ENCODE assay signal across 12 cellular contexts in the genomic region with DNA sequence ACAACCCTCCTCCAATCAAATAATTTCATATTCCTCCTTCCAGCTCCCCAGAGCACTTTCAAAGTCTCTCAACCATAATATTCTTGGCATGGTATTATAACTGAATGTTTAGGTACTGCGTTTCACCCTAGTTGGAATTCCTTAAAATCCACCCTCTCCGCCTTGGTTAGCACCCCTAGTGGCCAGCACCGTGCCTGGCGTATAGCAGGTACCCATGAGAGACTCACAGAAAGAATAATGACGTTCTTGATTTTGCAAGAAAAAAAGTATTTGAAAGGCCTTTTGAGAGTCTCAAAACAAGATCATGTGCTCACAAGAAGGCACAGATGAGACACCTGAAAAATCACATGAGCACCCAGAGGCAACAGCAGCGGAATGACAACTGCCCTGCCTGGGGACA.
DNase-seq lines count a peak whose midpoint lies in the region; TF ChIP-seq lines count a peak whose summit lies in the region.
"Had no signal": no experiment of that assay in that cellular context is flagged by ENCODE, and none has a peak within 500 bp of the region (broad histone marks: within the 10 kb centered on the region; RNA-seq: fewer than 3 reads in every experiment).

No MANE protein-coding gene starts in this region.

- peak; percentile 66 for TF ChIP-seq CTCF in GM06990 (IDR thresholded peaks at IDR 0.05; ENCODE audit: insufficient read depth, low read length, poor library complexity, severe bottlenecking)
- peak; percentile 39 for TF ChIP-seq CTCF in cardiac fibroblast (IDR thresholded peaks at IDR 0.05; ENCODE audit: low read depth, low read length)
- peak; percentile 61 for TF ChIP-seq CTCF in nephron progenitor cell (IDR thresholded peaks at IDR 0.05)

- no peak overlapping the region for H3K4me3 Mint-ChIP-seq in nephron progenitor cell
- H3K4me3 Mint-ChIP-seq: activated CD8-positive, alpha-beta memory T cell treated with anti-CD3 and anti-CD28 coated beads, Interleukin-2, amount 10 ng/mL, durations not matched to agents 7 days and 5 days had no signal

- H3K27me3 Mint-ChIP-seq in nephron progenitor cell (ENCODE audit: low read depth, poor library complexity) = peaks cover 3% of the 10 kb centered on the region
- H3K27me3 Mint-ChIP-seq: activated CD8-positive, alpha-beta memory T cell treated with anti-CD3 and anti-CD28 coated beads, Interleukin-2, amount 10 ng/mL, durations not matched to agents 7 days and 5 days had no signal

- H3K4me3 ChIP-seq in GM06990 (replicated peaks; ENCODE audit: low read depth, low read length) (no peak overlapping the region), cardiac fibroblast (replicated peaks in 1 of 2; ENCODE audit: low read depth in 2 of 2, low read length in 2 of 2) (no peak overlapping the region)
- H3K4me3 ChIP-seq: pancreas, SK-N-MC had no signal

- H3K36me3 Mint-ChIP-seq in nephron progenitor cell (ENCODE audit: low read depth) = peaks cover 73% of the 10 kb centered on the region
- H3K36me3 Mint-ChIP-seq: activated CD8-positive, alpha-beta memory T cell treated with anti-CD3 and anti-CD28 coated beads, Interleukin-2, amount 10 ng/mL, durations not matched to agents 7 days and 5 days had no signal

- no peaks in the 10 kb centered on the region for H3K9me3 Mint-ChIP-seq in nephron progenitor cell

- no peaks in the 10 kb centered on the region for H3K36me3 ChIP-seq in GM06990 (ENCODE audit: control insufficient read depth, insufficient read depth, low read length)
- H3K36me3 ChIP-seq: pancreas had no signal

- H3K27ac Mint-ChIP-seq in nephron progenitor cell = no peak overlapping the region
- H3K27ac Mint-ChIP-seq: activated CD8-positive, alpha-beta memory T cell treated with anti-CD3 and anti-CD28 coated beads, Interleukin-2, amount 10 ng/mL, durations not matched to agents 7 days and 5 days had no signal

- no peaks in the 10 kb centered on the region for H3K27me3 ChIP-seq in GM06990 (replicated peaks; ENCODE audit: control insufficient read depth, insufficient read depth, low read length)
- H3K27me3 ChIP-seq: pancreas had no signal

- H3K4me1 Mint-ChIP-seq in nephron progenitor cell = peaks cover 53% of the 10 kb centered on the region
- H3K4me1 Mint-ChIP-seq: activated CD8-positive, alpha-beta memory T cell treated with anti-CD3 and anti-CD28 coated beads, Interleukin-2, amount 10 ng/mL, durations not matched to agents 7 days and 5 days had no signal

- no peak for DNase-seq in GM06990 (ENCODE audit: extremely low read depth, insufficient read length)
- DNase-seq in Kasumi-1 (lab: John Stamatoyannopoulos, UW) = peak; percentile 27 to 36
- no peak for DNase-seq in cardiac fibroblast (ENCODE audit: low read depth in 2 of 2)
- peak; percentile 26 for DNase-seq in nephron progenitor cell
- no peak for DNase-seq in NCI-H510A (lab: John Stamatoyannopoulos, UW)
- no peak for DNase-seq in anterior cingulate cortex (lab: John Stamatoyannopoulos, UW)
- DNase-seq in medulla oblongata (ENCODE audit: extremely low spot score) = no peak
- DNase-seq in activated CD4-positive, alpha-beta T cell treated with anti-CD3 and anti-CD28 coated beads for 4 hours = no peak
- DNase-seq: activated CD8-positive, alpha-beta memory T cell treated with anti-CD3 and anti-CD28 coated beads, Interleukin-2, amount 10 ng/mL, durations not matched to agents 7 days and 5 days; NCI-H146; pancreas had no signal

Comparison
In these comparisons a context has a peak if more than half of its experiments do, and no peak if none do; other contexts are left out.
1. DNase-seq: peak in Kasumi-1 (2 of 2) and nephron progenitor cell (single experiment); none in GM06990 (single experiment), cardiac fibroblast (0 of 2), NCI-H510A (single experiment), anterior cingulate cortex (0 of 58), medulla oblongata (single experiment) and activated CD4-positive, alpha-beta T cell treated with anti-CD3 and anti-CD28 coated beads for 4 hours (0 of 2).
2. Peak in every context shown above with its lines, with median percentiles within 50 percentile points of each other: CTCF ChIP-seq.